21 cellular contexts compared by ENCODE assay signal in genomic region chr11:69656536-69657455, GRCh38. TPM values are rescaled to one million over a fixed set of nuclear protein-coding genes. Genes with fewer than 3 reads are reported as not detected.
A peak's percentile ranks its signal among the peaks of the same experiment; 100 is the strongest.
DNase-seq lines count a peak whose midpoint lies in the region; ATAC-seq and TF ChIP-seq lines count a peak whose summit lies in the region.
"Had no signal": no experiment of that assay in that cellular context is flagged by ENCODE, and none has a peak within 500 bp of the region (broad histone marks: within the 10 kb centered on the region; RNA-seq: fewer than 3 reads in every experiment).

No MANE protein-coding gene starts in this region.

- ATAC-seq in stimulated activated naive CD8-positive, alpha-beta T cell treated with anti-CD3 and anti-CD28 coated beads, Interleukin-15, amount 100 ng/mL, for 72 hours: no peak
- no peak for ATAC-seq in stimulated activated naive CD8-positive, alpha-beta T cell treated with anti-CD3 and anti-CD28 coated beads, Interleukin-15, Interleukin-2, amounts not matched to agents 100 U/mL and 50 U/mL, for 24 hours
- ATAC-seq in lower lobe of right lung: no peak
- ATAC-seq: right lobe of liver had no signal

- no peaks in the 10 kb centered on the region for H3K27me3 Mint-ChIP-seq in stimulated activated naive CD8-positive, alpha-beta T cell treated with anti-CD3 and anti-CD28 coated beads, Interleukin-15, amount 100 ng/mL, for 72 hours
- H3K27me3 Mint-ChIP-seq in brain: peaks cover 8% of the 10 kb centered on the region
- H3K27me3 Mint-ChIP-seq: activated naive CD4-positive, alpha-beta T cell treated with anti-CD3 and anti-CD28 coated beads, Interleukin-2, amount 10 ng/mL, durations not matched to agents 7 days and 5 days; CD8-positive, alpha-beta memory T cell had no signal

- peaks cover 4% of the 10 kb centered on the region for H3K36me3 Mint-ChIP-seq in brain
- H3K36me3 Mint-ChIP-seq: activated naive CD4-positive, alpha-beta T cell treated with anti-CD3 and anti-CD28 coated beads, Interleukin-2, amount 10 ng/mL, durations not matched to agents 7 days and 5 days had no signal

- no peak overlapping the region for H3K4me3 ChIP-seq in lower lobe of right lung
- H3K4me3 ChIP-seq: esophagus muscularis mucosa, right lobe of liver had no signal

- intact Hi-C loops in lower lobe of right lung (cut with DNase I): loop anchor here (10.0 kb wide), 1 partner anchor 552 kb away; no protein-coding TSS in a partner anchor

- peak overlapping the region; percentile 88 for H3K27ac Mint-ChIP-seq in stimulated activated naive CD8-positive, alpha-beta T cell treated with anti-CD3 and anti-CD28 coated beads, Interleukin-15, amount 100 ng/mL, for 72 hours
- H3K27ac Mint-ChIP-seq in brain: peak overlapping the region in 4 of 5 experiments; percentile 14 to 98 (median 76)
- H3K27ac Mint-ChIP-seq: activated naive CD4-positive, alpha-beta T cell treated with anti-CD3 and anti-CD28 coated beads, Interleukin-2, amount 10 ng/mL, durations not matched to agents 7 days and 5 days; immature natural killer cell had no signal

- TF ChIP-seq CTCF in brain (conservative IDR thresholded peaks at IDR 0.05) (no peak), lower lobe of right lung (IDR thresholded peaks at IDR 0.05) (no peak), GM13977 (IDR thresholded peaks at IDR 0.05; ENCODE audit: extremely low read depth, insufficient read depth, missing control alignments) (no peak)

- H3K9me3 ChIP-seq in lower lobe of right lung: no peaks in the 10 kb centered on the region
- H3K9me3 ChIP-seq: esophagus muscularis mucosa, right lobe of liver had no signal

- H3K9me3 Mint-ChIP-seq in stimulated activated naive CD8-positive, alpha-beta T cell treated with anti-CD3 and anti-CD28 coated beads, Interleukin-15, amount 100 ng/mL, for 72 hours: no peaks in the 10 kb centered on the region
- H3K9me3 Mint-ChIP-seq in brain: no peaks in the 10 kb centered on the region
- H3K9me3 Mint-ChIP-seq: activated naive CD4-positive, alpha-beta T cell treated with anti-CD3 and anti-CD28 coated beads, Interleukin-2, amount 10 ng/mL, durations not matched to agents 7 days and 5 days; CD8-positive, alpha-beta memory T cell; immature natural killer cell had no signal

- no peak overlapping the region for H3K27ac ChIP-seq in lower lobe of right lung
- H3K27ac ChIP-seq: esophagus muscularis mucosa, right lobe of liver had no signal

- H3K4me1 Mint-ChIP-seq in stimulated activated naive CD8-positive, alpha-beta T cell treated with anti-CD3 and anti-CD28 coated beads, Interleukin-15, amount 100 ng/mL, for 72 hours: no peaks in the 10 kb centered on the region
- peaks cover 39% of the 10 kb centered on the region for H3K4me1 Mint-ChIP-seq in brain
- H3K4me1 Mint-ChIP-seq: activated naive CD4-positive, alpha-beta T cell treated with anti-CD3 and anti-CD28 coated beads, Interleukin-2, amount 10 ng/mL, durations not matched to agents 7 days and 5 days; CD8-positive, alpha-beta memory T cell; immature natural killer cell had no signal

- no peaks in the 10 kb centered on the region for H3K4me1 ChIP-seq in lower lobe of right lung

- H3K27me3 ChIP-seq in lower lobe of right lung (ENCODE audit: low read depth): no peaks in the 10 kb centered on the region
- H3K27me3 ChIP-seq: esophagus muscularis mucosa, right lobe of liver had no signal

- no peak for DNase-seq in stimulated activated naive CD8-positive, alpha-beta T cell treated with anti-CD3 and anti-CD28 coated beads, Interleukin-15, amount 100 ng/mL, for 72 hours
- DNase-seq in stimulated activated naive CD8-positive, alpha-beta T cell treated with anti-CD3 and anti-CD28 coated beads, Interleukin-15, Interleukin-2, amounts not matched to agents 100 U/mL and 50 U/mL, for 24 hours: no peak
- DNase-seq in lower lobe of right lung (peak; percentile 28), GM13977 (ENCODE audit: low spot score) (no peak), DMS153 (lab: John Stamatoyannopoulos, UW) (no peak), NCI-H2081 treated with DMSO at 0.1 percent for 48 hours (lab: John Stamatoyannopoulos, UW) (no peak)
- DNase-seq in effector CD8-positive, alpha-beta T cell (lab: John Stamatoyannopoulos, UW): no peak
- DNase-seq: activated CD4-positive, alpha-beta T cell treated with anti-CD3 and anti-CD28 coated beads for 1 hour; activated CD8-positive, alpha-beta memory T cell treated with anti-CD3 and anti-CD28 coated beads, Interleukin-2, amount 50 U/mL, for 4 hours; activated naive CD4-positive, alpha-beta T cell treated with anti-CD3 and anti-CD28 coated beads, Interleukin-2, amount 10 ng/mL, durations not matched to agents 7 days and 5 days; dermis blood vessel endothelial cell; glutamatergic neuron; immature natural killer cell; NCI-H1694; SHP77 had no signal

- no peak overlapping the region for H3K4me3 Mint-ChIP-seq in stimulated activated naive CD8-positive, alpha-beta T cell treated with anti-CD3 and anti-CD28 coated beads, Interleukin-15, amount 100 ng/mL, for 72 hours
- H3K4me3 Mint-ChIP-seq in brain: no peak overlapping the region
- H3K4me3 Mint-ChIP-seq: activated naive CD4-positive, alpha-beta T cell treated with anti-CD3 and anti-CD28 coated beads, Interleukin-2, amount 10 ng/mL, durations not matched to agents 7 days and 5 days; CD8-positive, alpha-beta memory T cell; immature natural killer cell had no signal

- in situ Hi-C loops in GM13977 (cut with MboI; ENCODE audit: low pct_unique_long_range_greater_than_20kb, low sequenced_read_pairs, unreplicated experiment): loop anchor here (25.0 kb wide), 1 partner anchor 744 kb away; the partner anchor contains the start of genes IGHMBP2 and MRPL21

- H3K36me3 ChIP-seq in lower lobe of right lung: peaks cover 32% of the 10 kb centered on the region

RNA-seq across cellular contexts. Expression of gene CCND1, which starts 15.8 kb away (rescaled TPM):
- polyA plus RNA-seq in brain (ENCODE audit: insufficient read depth, low read depth, low replicate concordance): 8.4 TPM
- total RNA-seq in lower lobe of right lung: 202 TPM

RNA-seq across cellular contexts. Expression of gene LTO1, which starts 18.4 kb away (rescaled TPM):
- 11.6 TPM for polyA plus RNA-seq in brain (ENCODE audit: insufficient read depth, low read depth, low replicate concordance)
- 23.7 TPM for total RNA-seq in lower lobe of right lung

RNA-seq across cellular contexts. Expression of gene FGF19, which starts 47.0 kb away (rescaled TPM):
- not detected for polyA plus RNA-seq in brain (ENCODE audit: insufficient read depth, low read depth, low replicate concordance)
- total RNA-seq in lower lobe of right lung: not detected
- total RNA-seq: CD8-positive, alpha-beta memory T cell; dermis blood vessel endothelial cell; esophagus muscularis mucosa; HT1080; subcutaneous adipose tissue had no signal
- polyA plus RNA-seq: CD8-positive, alpha-beta memory T cell; immature natural killer cell had no signal
